In the genomic region with DNA sequence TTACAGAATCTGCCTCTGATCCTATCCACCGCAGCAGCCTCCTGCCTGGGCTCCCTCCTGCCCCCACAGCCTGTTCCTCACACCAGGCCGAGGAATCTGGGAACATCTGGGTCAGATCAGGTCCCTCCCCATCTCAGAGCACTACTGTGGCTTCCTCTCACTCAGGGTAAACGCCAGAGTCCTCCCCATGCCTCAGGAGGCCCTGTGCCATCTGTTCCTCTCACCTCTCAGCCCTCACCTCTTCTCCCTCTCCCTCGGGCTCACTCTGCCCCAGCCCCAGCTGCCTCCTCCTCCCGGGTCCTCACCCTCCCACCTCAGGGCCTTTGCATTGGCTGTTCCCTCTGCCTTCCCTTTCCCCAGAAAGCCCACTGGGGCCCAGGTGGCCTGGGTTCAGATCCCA, we compare ENCODE assay signal across 26 cellular contexts. TPM values are rescaled to one million over a fixed set of nuclear protein-coding genes. Genes with fewer than 3 reads are reported as not detected.
DNase-seq lines count a peak whose midpoint lies in the region; ATAC-seq, FAIRE-seq and TF ChIP-seq lines count a peak whose summit lies in the region.
"Had no signal": no experiment of that assay in that cellular context is flagged by ENCODE, and none has a peak within 500 bp of the region (broad histone marks: within the 10 kb centered on the region; RNA-seq: fewer than 3 reads in every experiment).

No MANE protein-coding gene starts in this region.

- H3K36me3 ChIP-seq in OCI-LY3 (replicated peaks; ENCODE audit: low read depth, low read length) (no peaks in the 10 kb centered on the region), MM.1S (replicated peaks; ENCODE audit: insufficient read depth, low read length) (no peaks in the 10 kb centered on the region)
- H3K36me3 ChIP-seq: lower lobe of right lung, prostate gland, thyroid gland had no signal

- TF ChIP-seq CTCF in A549 (IDR thresholded peaks at IDR 0.05) (no peak), OCI-LY3 (IDR thresholded peaks at IDR 0.05; ENCODE audit: low read depth, low read length) (no peak), MM.1S (IDR thresholded peaks at IDR 0.05; ENCODE audit: low read length) (no peak)

- peak; percentile 35 for DNase-seq in DMS 273 (lab: John Stamatoyannopoulos, UW; ENCODE audit: unreplicated experiment)
- no peak for DNase-seq in DMS 273 treated with DMSO at 0.1 percent for 48 hours (lab: John Stamatoyannopoulos, UW)
- no peak for DNase-seq in A549 (ENCODE audit: low read depth in 1 of 2, low spot score in 1 of 2)
- DNase-seq in left lobe of liver (ENCODE audit: low spot score), result peak; percentile 27
- no peak for DNase-seq in NCI-H2107 treated with DMSO at 0.1 percent for 48 hours (lab: John Stamatoyannopoulos, UW; ENCODE audit: unreplicated experiment)
- no peak for DNase-seq in MM.1S
- DNase-seq: activated CD4-positive, alpha-beta memory T cell treated with anti-CD3 and anti-CD28 coated beads, Interleukin-2, amount 10 ng/mL, durations not matched to agents 7 days and 5 days; activated CD4-positive, CD25-positive, alpha-beta regulatory T cell; CD4-positive, CD25-positive, alpha-beta regulatory T cell; GOT3; IMR-90; lower lobe of right lung; NCI-H1105 treated with DMSO at 0.1 percent for 48 hours; NCI-H345; NCI-H774; stimulated activated naive CD4-positive, alpha-beta T cell treated with Interleukin-2 at 50 U/mL for 16 hours; T-helper 1 cell; thyroid gland had no signal

- peak overlapping the region in 1 of 2 experiments; percentile 9; a peak in 1 of 6 replicates for H3K27ac ChIP-seq in A549
- H3K27ac ChIP-seq in OCI-LY3 (ENCODE audit: low read length), result peak overlapping the region; percentile 5; the same call in 1 of the 2 replicates
- H3K27ac ChIP-seq in MM.1S (ENCODE audit: low read length), result no peak overlapping the region
- H3K27ac ChIP-seq: 22Rv1, lower lobe of right lung, prostate gland, RWPE1, thyroid gland had no signal

- H3K4me2 ChIP-seq in A549 (no peak overlapping the region), OCI-LY3 (ENCODE audit: low read length) (peak overlapping the region; percentile 37), MM.1S (ENCODE audit: low read depth, low read length) (no peak overlapping the region)

- TF ChIP-seq POLR2A in A549 (IDR thresholded peaks at IDR 0.05; ENCODE audit: low read length), result no peak

- H4K20me1 ChIP-seq in OCI-LY3 (ENCODE audit: insufficient read depth, low read length) (no peaks in the 10 kb centered on the region), MM.1S (ENCODE audit: insufficient read depth, low read length) (no peaks in the 10 kb centered on the region)

- ATAC-seq in A549 (peak; percentile 23 to 39; a peak in 3 of 6 replicates), left lobe of liver (no peak), HG03097 (IDR thresholded peaks at IDR 0.05; ENCODE audit: low FRiP score, unreplicated experiment) (no peak)

- TF ChIP-seq RAD21 in A549 (conservative IDR thresholded peaks at IDR 0.05 in 1 of 2, IDR thresholded peaks at IDR 0.05 in 1 of 2), result no peak

- H3K4me3 ChIP-seq in A549 (no peak overlapping the region), OCI-LY3 (ENCODE audit: low read length) (no peak overlapping the region), MM.1S (ENCODE audit: low read length) (no peak overlapping the region)
- H3K4me3 ChIP-seq: lower lobe of right lung, prostate gland, thyroid gland had no signal

- H2AFZ ChIP-seq in OCI-LY3 (ENCODE audit: low read depth, low read length), result no peak overlapping the region
- H2AFZ ChIP-seq in MM.1S (ENCODE audit: low read length), result no peak overlapping the region

- no peaks in the 10 kb centered on the region for H3F3A ChIP-seq in MM.1S (ENCODE audit: insufficient read depth, low read length)

- H3K9me2 ChIP-seq in MM.1S (replicated peaks; ENCODE audit: insufficient read depth, low read length), result no peaks in the 10 kb centered on the region

- H3K79me2 ChIP-seq in OCI-LY3 (ENCODE audit: low read length), result no peaks in the 10 kb centered on the region
- H3K79me2 ChIP-seq in MM.1S (ENCODE audit: low read length), result no peaks in the 10 kb centered on the region

- no peak for FAIRE-seq in A549 (lab: Jason Lieb, UNC)
- FAIRE-seq: D721Med, GM12892, keratinocyte had no signal

- no peaks in the 10 kb centered on the region for H3K9me3 ChIP-seq in A549
- no peaks in the 10 kb centered on the region for H3K9me3 ChIP-seq in OCI-LY3 (ENCODE audit: insufficient read depth, low read length)
- no peaks in the 10 kb centered on the region for H3K9me3 ChIP-seq in MM.1S (replicated peaks; ENCODE audit: insufficient read depth, low read length)
- H3K9me3 ChIP-seq: lower lobe of right lung, prostate gland, thyroid gland had no signal

- H3K9ac ChIP-seq in OCI-LY3 (ENCODE audit: low read length), result no peak overlapping the region
- no peak overlapping the region for H3K9ac ChIP-seq in MM.1S (ENCODE audit: low read length)

- 68% methylated on average over 5 of the region's 5 CpGs for WGBS in A549 (ENCODE audit: missing lambda C conversion rate)

- POLR2A ChIA-PET in A549 (lab: Yijun Ruan, JAX), result no interaction called here

- H3K27me3 ChIP-seq in OCI-LY3 (ENCODE audit: low read depth, low read length) (no peaks in the 10 kb centered on the region), MM.1S (replicated peaks; ENCODE audit: insufficient read depth, low read length) (no peaks in the 10 kb centered on the region)
- H3K27me3 ChIP-seq: thyroid gland had no signal

- CTCF ChIA-PET in A549 (lab: Yijun Ruan, JAX), result interaction anchor here (0.5 to 2.8 kb wide), 5 partner anchors 11 to 140 kb away, joined by 3 to 22 read pairs (median 4); partner anchors contain the start of genes PSMC4 and ZNF780B

- no peak for TF ChIP-seq EP300 in A549 (IDR thresholded peaks at IDR 0.05)

- peaks cover 10% of the 10 kb centered on the region; the same call in 2 of the 3 replicates for H3K4me1 ChIP-seq in A549
- peaks cover 15% of the 10 kb centered on the region for H3K4me1 ChIP-seq in OCI-LY3 (ENCODE audit: low read length)
- H3K4me1 ChIP-seq in MM.1S (ENCODE audit: low read length), result no peaks in the 10 kb centered on the region
- H3K4me1 ChIP-seq: lower lobe of right lung, prostate gland, thyroid gland had no signal

TF ChIP-seq in A549, 52 proteins besides CTCF, POLR2A, EP300 and RAD21:
- no peak for TF ChIP-seq MAZ (IDR thresholded peaks at IDR 0.05; ENCODE audit: borderline replicate concordance, low read depth, low read length)
- TF ChIP-seq GATA3 (IDR thresholded peaks at IDR 0.05; ENCODE audit: borderline replicate concordance), result no peak
- TF ChIP-seq ZC3H11A (IDR thresholded peaks at IDR 0.05), result no peak
- no peak for TF ChIP-seq NFE2L2 (conservative IDR thresholded peaks at IDR 0.05; ENCODE audit: low read length)
- no peak for TF ChIP-seq CEBPB (IDR thresholded peaks at IDR 0.05)
- no peak for TF ChIP-seq NR3C1 (IDR thresholded peaks at IDR 0.05)
- TF ChIP-seq, protein P1, sequence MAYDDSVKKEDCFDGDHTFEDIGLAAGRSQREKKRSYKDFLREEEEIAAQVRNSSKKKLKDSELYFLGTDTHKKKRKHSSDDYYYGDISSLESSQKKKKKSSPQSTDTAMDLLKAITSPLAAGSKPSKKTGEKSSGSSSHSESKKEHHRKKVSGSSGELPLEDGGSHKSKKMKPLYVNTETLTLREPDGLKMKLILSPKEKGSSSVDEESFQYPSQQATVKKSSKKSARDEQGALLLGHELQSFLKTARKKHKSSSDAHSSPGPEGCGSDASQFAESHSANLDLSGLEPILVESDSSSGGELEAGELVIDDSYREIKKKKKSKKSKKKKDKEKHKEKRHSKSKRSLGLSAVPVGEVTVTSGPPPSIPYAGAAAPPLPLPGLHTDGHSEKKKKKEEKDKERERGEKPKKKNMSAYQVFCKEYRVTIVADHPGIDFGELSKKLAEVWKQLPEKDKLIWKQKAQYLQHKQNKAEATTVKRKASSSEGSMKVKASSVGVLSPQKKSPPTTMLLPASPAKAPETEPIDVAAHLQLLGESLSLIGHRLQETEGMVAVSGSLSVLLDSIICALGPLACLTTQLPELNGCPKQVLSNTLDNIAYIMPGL (CRISPR knock-in tag; IDR thresholded peaks at IDR 0.05; ENCODE audit: borderline replicate concordance), result no peak

RNA-seq across cellular contexts. Expression of gene FCGBP, which starts 18.2 kb away (rescaled TPM):
- 1.4 and 2.8 TPM in 2 replicates for polyA plus RNA-seq in A549 (2011; rRNA removed)
- 0.66 and 0.70 TPM in 2 replicates for polyA plus RNA-seq in A549 (2012; cell fraction: cytosol; rRNA removed)
- 3.4 and 4.9 TPM in 2 replicates for polyA plus RNA-seq in A549 (2012; cell fraction: nucleus; rRNA removed)
- polyA plus RNA-seq in A549 (2017; fragmentation: RNase III; extraction: RNeasy Plus Mini Kit Qiagen cat#74134 plus additional on column Dnase treatment), result 0.61 to 0.74 TPM (median 0.62 TPM) in 3 replicates
- polyA minus RNA-seq in A549 (2011; rRNA and poly(A)+ RNA removed), result 12.8 and 17.6 TPM in 2 replicates
- total RNA-seq in left lobe of liver, result 7.3 TPM

RNA-seq across cellular contexts. Expression of gene PSMC4, which starts 54.7 kb away (rescaled TPM):
- 192 and 208 TPM in 2 replicates for polyA plus RNA-seq in A549 (2011; rRNA removed)
- polyA plus RNA-seq in A549 (2012; cell fraction: cytosol; rRNA removed), result 371 and 460 TPM in 2 replicates
- polyA plus RNA-seq in A549 (2012; cell fraction: nucleus; rRNA removed), result 457 and 591 TPM in 2 replicates
- 276 to 295 TPM (median 284 TPM) in 3 replicates for polyA plus RNA-seq in A549 (2017; fragmentation: RNase III; extraction: RNeasy Plus Mini Kit Qiagen cat#74134 plus additional on column Dnase treatment)
- polyA minus RNA-seq in A549 (2011; rRNA and poly(A)+ RNA removed), result 147 and 219 TPM in 2 replicates
- total RNA-seq in left lobe of liver, result 47.9 TPM

Comparison
In these comparisons a context has a peak if more than half of its experiments do, and no peak if none do; other contexts are left out.
1. DNase-seq: peak in DMS 273 (single experiment) and left lobe of liver (single experiment); none in DMS 273 treated with DMSO at 0.1 percent for 48 hours (single experiment), A549 (0 of 2), NCI-H2107 treated with DMSO at 0.1 percent for 48 hours (single experiment) and MM.1S (single experiment).
2. ATAC-seq: peak in A549 (2 of 2); none in left lobe of liver (single experiment) and HG03097 (single experiment).